In genomic region chr7:82044497-82045080, GRCh38 we compare ENCODE assay signal across 8 cellular contexts.
A peak's percentile ranks its signal among the peaks of the same experiment; 100 is the strongest.
DNase-seq lines count a peak whose midpoint lies in the region; ATAC-seq, FAIRE-seq and TF ChIP-seq lines count a peak whose summit lies in the region.

No MANE protein-coding gene starts in this region.

- no peaks in the 10 kb centered on the region for H3K27me3 Mint-ChIP-seq in activated naive CD8-positive, alpha-beta T cell treated with anti-CD3 and anti-CD28 coated beads, Interleukin-2, amount 50 U/mL, for 24 hours
- H3K27me3 Mint-ChIP-seq in activated naive CD8-positive, alpha-beta T cell treated with anti-CD3 and anti-CD28 coated beads for 36 hours, result no peaks in the 10 kb centered on the region

- H3K4me2 ChIP-seq in keratinocyte (ENCODE audit: control insufficient read depth, extremely low read depth, insufficient read depth, low read depth, low read length), result no peak overlapping the region

- no peaks in the 10 kb centered on the region for H3K79me2 ChIP-seq in keratinocyte (ENCODE audit: control insufficient read depth, insufficient read depth, low read length)

- H2AFZ ChIP-seq in keratinocyte (ENCODE audit: control insufficient read depth, low read length), result no peak overlapping the region

- no peaks in the 10 kb centered on the region for H4K20me1 ChIP-seq in keratinocyte (ENCODE audit: control insufficient read depth, extremely low read depth, insufficient read depth, low read length)

- peak; percentile 30 to 73 (median 61) for TF ChIP-seq CTCF in ascending aorta (IDR thresholded peaks at IDR 0.05)
- TF ChIP-seq CTCF in keratinocyte (optimal IDR thresholded peaks at IDR 0.05 in 1 of 3, IDR thresholded peaks at IDR 0.05 in 1 of 3, conservative IDR thresholded peaks at IDR 0.05 in 1 of 3; ENCODE audit: extremely low read depth in 1 of 3, insufficient read depth in 2 of 3, low read length in 3 of 3), result peak; percentile 28 to 41 (median 31)
- peak; percentile 62 to 80 (median 66) for TF ChIP-seq CTCF in uterus (IDR thresholded peaks at IDR 0.05)

- no peaks in the 10 kb centered on the region for H3K36me3 Mint-ChIP-seq in activated naive CD8-positive, alpha-beta T cell treated with anti-CD3 and anti-CD28 coated beads, Interleukin-2, amount 50 U/mL, for 24 hours (ENCODE audit: low read depth)
- H3K36me3 Mint-ChIP-seq in activated naive CD8-positive, alpha-beta T cell treated with anti-CD3 and anti-CD28 coated beads for 36 hours, result no peaks in the 10 kb centered on the region

- H3K4me3 ChIP-seq in ascending aorta (no peak overlapping the region), keratinocyte (ENCODE audit: control insufficient read depth in 2 of 3, extremely low read depth in 1 of 3, insufficient read depth in 2 of 3, low read depth in 1 of 3, low read length in 3 of 3) (no peak overlapping the region), uterus (no peak overlapping the region)

- ATAC-seq in activated naive CD8-positive, alpha-beta T cell treated with anti-CD3 and anti-CD28 coated beads, Interleukin-2, amount 50 U/mL, for 24 hours, result no peak
- peak; percentile 78 for ATAC-seq in HG03103 (IDR thresholded peaks at IDR 0.05; ENCODE audit: low read depth, unreplicated experiment)
- no peak for ATAC-seq in GM19324 (IDR thresholded peaks at IDR 0.05; ENCODE audit: low FRiP score, unreplicated experiment)

- dilution Hi-C loops in keratinocyte (cut with MboI; ENCODE audit: extremely low pct_ligation_motif_present, low sequenced_read_pairs), result no loop called here

- no peak for TF ChIP-seq POLR2A in uterus (IDR thresholded peaks at IDR 0.05)

- no peaks in the 10 kb centered on the region for H3K9me1 ChIP-seq in keratinocyte (ENCODE audit: control insufficient read depth, extremely low read depth, insufficient read depth, low read length)

- no peaks in the 10 kb centered on the region for H3K4me1 Mint-ChIP-seq in activated naive CD8-positive, alpha-beta T cell treated with anti-CD3 and anti-CD28 coated beads, Interleukin-2, amount 50 U/mL, for 24 hours
- H3K4me1 Mint-ChIP-seq in activated naive CD8-positive, alpha-beta T cell treated with anti-CD3 and anti-CD28 coated beads for 36 hours, result no peaks in the 10 kb centered on the region

- H3K9me3 Mint-ChIP-seq in activated naive CD8-positive, alpha-beta T cell treated with anti-CD3 and anti-CD28 coated beads, Interleukin-2, amount 50 U/mL, for 24 hours, result no peaks in the 10 kb centered on the region
- no peaks in the 10 kb centered on the region for H3K9me3 Mint-ChIP-seq in activated naive CD8-positive, alpha-beta T cell treated with anti-CD3 and anti-CD28 coated beads for 36 hours

- peaks cover 0 to 3% of the 10 kb centered on the region in 2 donors for H3K4me1 ChIP-seq in ascending aorta
- H3K4me1 ChIP-seq in keratinocyte (ENCODE audit: control insufficient read depth, extremely low read depth, insufficient read depth, low read length), result no peaks in the 10 kb centered on the region
- no peaks in the 10 kb centered on the region for H3K4me1 ChIP-seq in uterus

- intact Hi-C loops in ascending aorta (cut with DNase I), result loop anchor here (1.0 to 10.0 kb wide), 3 partner anchors 436 to 680 kb away; no protein-coding TSS in a partner anchor
- intact Hi-C loops in uterus (cut with DNase I; ENCODE audit: low total_unique reads), result loop anchor here (10.0 kb wide), 1 partner anchor 530 kb away; no protein-coding TSS in a partner anchor

- no peak overlapping the region for H3K27ac ChIP-seq in ascending aorta
- H3K27ac ChIP-seq in keratinocyte (ENCODE audit: control insufficient read depth, insufficient read depth, low read length), result no peak overlapping the region
- no peak overlapping the region for H3K27ac ChIP-seq in uterus

- H3K27me3 ChIP-seq in ascending aorta, result no peaks in the 10 kb centered on the region
- H3K27me3 ChIP-seq in keratinocyte (ENCODE audit: control insufficient read depth, extremely low read depth, insufficient read depth, low read length), result no peaks in the 10 kb centered on the region
- no peaks in the 10 kb centered on the region for H3K27me3 ChIP-seq in uterus

- H3K36me3 ChIP-seq in ascending aorta (no peaks in the 10 kb centered on the region), keratinocyte (ENCODE audit: control insufficient read depth in 2 of 2, extremely low read depth in 1 of 2, insufficient read depth in 2 of 2, low read length in 2 of 2) (no peaks in the 10 kb centered on the region), uterus (no peaks in the 10 kb centered on the region)

- peak; percentile 29 for FAIRE-seq in keratinocyte (lab: Jason Lieb, UNC)

- DNase-seq in activated naive CD8-positive, alpha-beta T cell treated with anti-CD3 and anti-CD28 coated beads, Interleukin-2, amount 50 U/mL, for 24 hours, result peak; percentile 6
- no peak for DNase-seq in activated naive CD8-positive, alpha-beta T cell treated with anti-CD3 and anti-CD28 coated beads for 36 hours
- DNase-seq in NCI-H2196 treated with DMSO at 0.1 percent for 48 hours (lab: John Stamatoyannopoulos, UW; ENCODE audit: unreplicated experiment) (peak; percentile 8), ascending aorta (ENCODE audit: low spot score in 2 of 2) (no peak), keratinocyte (ENCODE audit: low read depth, low spot score) (no peak), uterus (peak in 1 of 2 donors; percentile 46)

- H3K9me3 ChIP-seq in ascending aorta (no peaks in the 10 kb centered on the region), keratinocyte (ENCODE audit: control insufficient read depth, low read depth, low read length) (no peaks in the 10 kb centered on the region), uterus (no peaks in the 10 kb centered on the region)

- H3K9ac ChIP-seq in keratinocyte (ENCODE audit: control insufficient read depth, extremely low read depth, insufficient read depth, low read length), result no peak overlapping the region

- no peak overlapping the region for H3K4me3 Mint-ChIP-seq in activated naive CD8-positive, alpha-beta T cell treated with anti-CD3 and anti-CD28 coated beads, Interleukin-2, amount 50 U/mL, for 24 hours
- H3K4me3 Mint-ChIP-seq in activated naive CD8-positive, alpha-beta T cell treated with anti-CD3 and anti-CD28 coated beads for 36 hours, result no peak overlapping the region

- no peak overlapping the region for H3K27ac Mint-ChIP-seq in activated naive CD8-positive, alpha-beta T cell treated with anti-CD3 and anti-CD28 coated beads, Interleukin-2, amount 50 U/mL, for 24 hours
- no peak overlapping the region for H3K27ac Mint-ChIP-seq in activated naive CD8-positive, alpha-beta T cell treated with anti-CD3 and anti-CD28 coated beads for 36 hours

Comparison
In these comparisons a context has a peak if more than half of its experiments do, and no peak if none do; other contexts are left out.
1. DNase-seq: peak in activated naive CD8-positive, alpha-beta T cell treated with anti-CD3 and anti-CD28 coated beads, Interleukin-2, amount 50 U/mL, for 24 hours (single experiment) and NCI-H2196 treated with DMSO at 0.1 percent for 48 hours (single experiment); none in activated naive CD8-positive, alpha-beta T cell treated with anti-CD3 and anti-CD28 coated beads for 36 hours (single experiment), ascending aorta (0 of 2) and keratinocyte (single experiment).
2. Peak in every context shown above with its lines, with median percentiles within 50 percentile points of each other: CTCF ChIP-seq.